ENCODE assay signal across 22 cellular contexts in genomic region chr4:174037631-174038030, GRCh38.
"Had no signal": no experiment of that assay in that cellular context is flagged by ENCODE, and none has a peak within 500 bp of the region (broad histone marks: within the 10 kb centered on the region; RNA-seq: fewer than 3 reads in every experiment).

No MANE protein-coding gene starts in this region.

- H3K9me3 ChIP-seq: adrenal gland, esophagus muscularis mucosa, stomach, testis had no signal

- H3K27me3 Mint-ChIP-seq: activated naive CD4-positive, alpha-beta T cell treated with anti-CD3 and anti-CD28 coated beads, Interleukin-2, amount 50 U/mL, for 24 hours; dendritic cell treated with granulocyte-macrophage colony-stimulating factor and Interleukin-4, amounts not matched to agents 40 ng/mL and 50 ng/mL, for 4 days; progenitor cell of endocrine pancreas; type B pancreatic cell had no signal

- H3K4me1 ChIP-seq: adrenal gland, esophagus muscularis mucosa, stomach, testis had no signal

- H3K27me3 ChIP-seq: adrenal gland, esophagus muscularis mucosa, stomach, testis had no signal

- ATAC-seq: left lobe of liver, right cardiac atrium had no signal

- H3K4me3 Mint-ChIP-seq: activated naive CD4-positive, alpha-beta T cell treated with anti-CD3 and anti-CD28 coated beads, Interleukin-2, amount 50 U/mL, for 24 hours; dendritic cell treated with granulocyte-macrophage colony-stimulating factor and Interleukin-4, amounts not matched to agents 40 ng/mL and 50 ng/mL, for 4 days; type B pancreatic cell had no signal

- H3K27ac Mint-ChIP-seq: activated naive CD4-positive, alpha-beta T cell treated with anti-CD3 and anti-CD28 coated beads, Interleukin-2, amount 50 U/mL, for 24 hours; dendritic cell treated with granulocyte-macrophage colony-stimulating factor and Interleukin-4, amounts not matched to agents 40 ng/mL and 50 ng/mL, for 4 days; progenitor cell of endocrine pancreas; type B pancreatic cell had no signal

- H3K4me1 Mint-ChIP-seq: activated naive CD4-positive, alpha-beta T cell treated with anti-CD3 and anti-CD28 coated beads, Interleukin-2, amount 50 U/mL, for 24 hours had no signal

- DNase-seq: activated CD4-positive, alpha-beta T cell treated with anti-CD3 and anti-CD28 coated beads for 1 hour; activated CD8-positive, alpha-beta memory T cell treated with anti-CD3 and anti-CD28 coated beads for 24 hours; activated gamma-delta T cell; adrenal gland; effector memory CD4-positive, alpha-beta T cell; midbrain; occipital lobe; small intestine; stimulated activated CD4-positive, alpha-beta T cell treated with anti-CD3 and anti-CD28 coated beads, Interleukin-4, amount 100 ng/mL, for 1 hour; stomach; SW 1271; T-helper 2 cell; testis; WERI-Rb-1 had no signal

- H3K4me3 ChIP-seq: adrenal gland, esophagus muscularis mucosa, lung, stomach, testis had no signal

- H3K9me3 Mint-ChIP-seq: activated naive CD4-positive, alpha-beta T cell treated with anti-CD3 and anti-CD28 coated beads, Interleukin-2, amount 50 U/mL, for 24 hours; dendritic cell treated with granulocyte-macrophage colony-stimulating factor and Interleukin-4, amounts not matched to agents 40 ng/mL and 50 ng/mL, for 4 days; type B pancreatic cell had no signal

- H3K36me3 ChIP-seq: adrenal gland, esophagus muscularis mucosa, stomach, WERI-Rb-1 had no signal

- H3K27ac ChIP-seq: adrenal gland, esophagus muscularis mucosa, stomach, testis, WERI-Rb-1 had no signal

- H3K36me3 Mint-ChIP-seq: activated naive CD4-positive, alpha-beta T cell treated with anti-CD3 and anti-CD28 coated beads, Interleukin-2, amount 50 U/mL, for 24 hours; type B pancreatic cell had no signal
